Comparison of ENCODE assay signal across 2 cellular contexts in genomic region chr16:1972490-1972877, GRCh38.
TF ChIP-seq lines count a peak whose summit lies in the region.

No MANE protein-coding gene starts in this region.

TF ChIP-seq in H1, 55 proteins besides CTCF, POLR2A, EP300 and RAD21:
- TF ChIP-seq SAP30 (IDR thresholded peaks at IDR 0.05; ENCODE audit: insufficient read depth, insufficient replicate concordance, low read length), result no peak
- TF ChIP-seq EGR1 (IDR thresholded peaks at IDR 0.05; ENCODE audit: borderline replicate concordance, low read depth, low read length), result no peak
- no peak for TF ChIP-seq RNF2 (IDR thresholded peaks at IDR 0.05; ENCODE audit: borderline replicate concordance, low read depth, low read length, missing control alignments, poor library complexity, severe bottlenecking)
- TF ChIP-seq FOSL1 (IDR thresholded peaks at IDR 0.05; ENCODE audit: insufficient read depth, low read depth, low read length), result no peak
- TF ChIP-seq E2F6 (IDR thresholded peaks at IDR 0.05), result no peak
- TF ChIP-seq TEAD4 (IDR thresholded peaks at IDR 0.05; ENCODE audit: low read depth, low read length), result no peak
- TF ChIP-seq ATF2 (IDR thresholded peaks at IDR 0.05; ENCODE audit: low read length), result no peak
- TF ChIP-seq MAX (IDR thresholded peaks at IDR 0.05), result no peak
- TF ChIP-seq CBX8 (IDR thresholded peaks at IDR 0.05; ENCODE audit: borderline replicate concordance, low read depth, low read length), result no peak
- TF ChIP-seq POLR2AphosphoS5 (IDR thresholded peaks at IDR 0.05; ENCODE audit: low read depth, low read length), result no peak
- no peak for TF ChIP-seq KDM4A (IDR thresholded peaks at IDR 0.05; ENCODE audit: low read depth, low read length, severe bottlenecking)
- no peak for TF ChIP-seq GTF2F1 (IDR thresholded peaks at IDR 0.05; ENCODE audit: borderline replicate concordance, low read depth, low read length)
- TF ChIP-seq CEBPB (IDR thresholded peaks at IDR 0.05; ENCODE audit: low read depth, low read length), result no peak

TF ChIP-seq in neural cell, 6 proteins besides CTCF, POLR2A, EP300 and RAD21:
- TF ChIP-seq EZH2 (IDR thresholded peaks at IDR 0.05; ENCODE audit: borderline replicate concordance, insufficient read depth, low read length, poor library complexity, severe bottlenecking) (no peak), POLR2AphosphoS5 (IDR thresholded peaks at IDR 0.05) (no peak), MXI1 (conservative IDR thresholded peaks at IDR 0.05; ENCODE audit: poor library complexity, severe bottlenecking) (no peak), SMC3 (conservative IDR thresholded peaks at IDR 0.05; ENCODE audit: poor library complexity) (no peak), REST (IDR thresholded peaks at IDR 0.05; ENCODE audit: borderline replicate concordance) (no peak), TAF1 (IDR thresholded peaks at IDR 0.05; ENCODE audit: low read depth) (no peak)
TF ChIP-seq in neural cell: peak in this region for 0.
